In the genomic region with DNA sequence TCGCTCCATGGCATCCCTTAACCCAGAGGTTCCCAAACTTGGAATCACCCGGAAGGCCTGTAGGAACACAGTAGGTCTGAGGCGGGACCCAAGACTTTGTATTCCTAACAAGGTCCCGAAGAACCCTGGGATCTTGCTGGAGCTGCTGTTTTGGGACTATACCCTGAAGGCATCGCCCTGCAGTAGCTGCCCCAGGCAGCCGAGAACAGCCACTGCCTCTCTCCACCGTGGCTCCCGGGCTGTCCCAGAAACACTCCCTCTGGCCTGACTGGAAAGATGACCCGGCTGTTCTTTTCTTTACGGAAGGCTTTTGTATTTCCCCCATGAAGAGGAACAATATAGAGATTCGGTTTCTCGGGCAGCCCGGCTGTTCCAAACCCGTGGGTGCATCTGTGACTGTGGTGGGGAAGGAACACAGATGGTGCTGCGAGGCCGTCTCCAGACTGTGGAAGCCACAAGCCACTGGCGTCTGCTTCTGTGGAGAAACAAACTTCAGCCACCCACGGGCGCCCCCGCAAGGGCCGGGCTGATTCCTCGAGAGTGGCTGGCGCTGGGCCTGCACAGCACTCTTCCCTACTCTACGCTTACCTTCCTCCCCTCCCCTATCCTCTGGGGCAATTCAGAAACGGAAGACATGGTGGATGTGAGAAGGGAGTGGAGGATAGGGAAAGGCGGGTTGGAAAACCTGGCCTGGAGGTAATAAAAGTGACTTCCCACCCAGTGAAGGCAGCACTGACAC, we compare ENCODE assay signal across 8 cellular contexts. TPM values are rescaled to one million over a fixed set of nuclear protein-coding genes. Genes with fewer than 3 reads are reported as not detected.
DNase-seq lines count a peak whose midpoint lies in the region; ATAC-seq and TF ChIP-seq lines count a peak whose summit lies in the region.

No MANE protein-coding gene starts in this region.

- H3K27me3 ChIP-seq in OCI-LY3 (ENCODE audit: low read depth, low read length) (no peaks in the 10 kb centered on the region), heart right ventricle (peaks cover 0 to 26% (median 10%) of the 10 kb centered on the region in 7 donors)

- DNase-seq in GM20000 (ENCODE audit: low spot score): peak; percentile 21
- DNase-seq in heart right ventricle: peak; percentile 25 to 42
- peak; percentile 67 for DNase-seq in sciatic nerve (ENCODE audit: low spot score)
- DNase-seq in NCI-H748 treated with DMSO at 0.1 percent for 48 hours (lab: John Stamatoyannopoulos, UW): no peak
- no peak for DNase-seq in kidney glomerular epithelial cell (lab: John Stamatoyannopoulos, UW)
- no peak for DNase-seq in activated CD4-positive, alpha-beta T cell treated with anti-CD3 and anti-CD28 coated beads for 4 hours

- H3K27ac ChIP-seq in OCI-LY3 (ENCODE audit: low read length): no peak overlapping the region
- peak overlapping the region in 1 of 10 donors; percentile 24 for H3K27ac ChIP-seq in heart right ventricle

- 31 to 36% methylated on average over 26 of the region's 26 CpGs for WGBS in heart right ventricle, 2 donors

- H3K4me1 ChIP-seq in OCI-LY3 (ENCODE audit: low read length): peaks cover 32% of the 10 kb centered on the region
- H3K4me1 ChIP-seq in heart right ventricle: peaks cover 0 to 16% (median 3%) of the 10 kb centered on the region in 9 donors

- H3K9ac ChIP-seq in OCI-LY3 (ENCODE audit: low read length): peak overlapping the region; percentile 15; the same call in 1 of the 2 replicates

- H4K20me1 ChIP-seq in OCI-LY3 (ENCODE audit: insufficient read depth, low read length): no peaks in the 10 kb centered on the region

- H3K36me3 ChIP-seq in OCI-LY3 (replicated peaks; ENCODE audit: low read depth, low read length): no peaks in the 10 kb centered on the region
- H3K36me3 ChIP-seq in heart right ventricle: no peaks in the 10 kb centered on the region

- no peaks in the 10 kb centered on the region for H3K79me2 ChIP-seq in OCI-LY3 (ENCODE audit: low read length)

- peak overlapping the region; percentile 59 for H3K4me3 ChIP-seq in OCI-LY3 (ENCODE audit: low read length)
- H3K4me3 ChIP-seq in heart right ventricle: peak overlapping the region in 7 of 10 donors; percentile 12 to 39 (median 21)

- intact Hi-C loops in heart right ventricle (cut with DNase I) (no loop called here), sciatic nerve (cut with DNase I) (no loop called here)

- TF ChIP-seq CTCF in GM20000 (IDR thresholded peaks at IDR 0.05; ENCODE audit: extremely low read depth, missing control alignments): no peak
- peak; percentile 34 for TF ChIP-seq CTCF in OCI-LY3 (IDR thresholded peaks at IDR 0.05; ENCODE audit: low read depth, low read length)
- peak in 1 of 9 donors; percentile 8 for TF ChIP-seq CTCF in heart right ventricle (IDR thresholded peaks at IDR 0.05)

- peak overlapping the region; percentile 64 for H3K4me2 ChIP-seq in OCI-LY3 (ENCODE audit: low read length)

- H3K9me3 ChIP-seq in OCI-LY3 (ENCODE audit: insufficient read depth, low read length) (no peaks in the 10 kb centered on the region), heart right ventricle (no peaks in the 10 kb centered on the region)

- peak overlapping the region; percentile 83 for H2AFZ ChIP-seq in OCI-LY3 (ENCODE audit: low read depth, low read length)

- ATAC-seq in heart right ventricle (peak; percentile 51 to 83 (median 75)), sciatic nerve (peak; percentile 84), GM21825 (IDR thresholded peaks at IDR 0.05; ENCODE audit: unreplicated experiment) (no peak)

RNA-seq across cellular contexts. Expression of gene VASH2, which starts 33.8 kb away (rescaled TPM):
- total RNA-seq in heart right ventricle (1 to 10 TPM in 2 of 10 donors, under 1 TPM in 8; 0.41 to 1.2 (median 0.81) TPM), sciatic nerve (0.94 TPM)
- polyA plus RNA-seq in heart right ventricle: under 1 TPM; 0.37 to 0.42 TPM

RNA-seq across cellular contexts. Expression of gene FLVCR1, which starts 58.5 kb away (rescaled TPM):
- total RNA-seq in heart right ventricle (1 to 10 TPM; 1.2 to 4.9 (median 2.2) TPM), sciatic nerve (9.2 TPM)
- 1 to 10 TPM; 1.3 to 2.8 TPM for polyA plus RNA-seq in heart right ventricle

Comparison
In these comparisons a context has a peak if more than half of its experiments do, and no peak if none do; other contexts are left out.
1. DNase-seq: peak in GM20000 (single experiment), heart right ventricle (2 of 2) and sciatic nerve (single experiment); none in NCI-H748 treated with DMSO at 0.1 percent for 48 hours (single experiment), kidney glomerular epithelial cell (single experiment) and activated CD4-positive, alpha-beta T cell treated with anti-CD3 and anti-CD28 coated beads for 4 hours (0 of 2).